ENCODE assay signal across 16 cellular contexts in genomic region chr14:77955816-77956796, GRCh38.
"Had no signal": no experiment of that assay in that cellular context is flagged by ENCODE, and none has a peak within 500 bp of the region (broad histone marks: within the 10 kb centered on the region; RNA-seq: fewer than 3 reads in every experiment).

No MANE protein-coding gene starts in this region.

- H3K27ac Mint-ChIP-seq: activated CD4-positive, alpha-beta memory T cell treated with anti-CD3 and anti-CD28 coated beads, Interleukin-2, amount 10 ng/mL, durations not matched to agents 7 days and 5 days; activated naive CD8-positive, alpha-beta T cell treated with anti-CD3 and anti-CD28 coated beads, Interleukin-2, amount 50 U/mL, for 24 hours; activated T-helper 1 cell treated with anti-CD3 and anti-CD28 coated beads, Interleukin-12 subunit alpha, Interleukin-12 subunit beta, Interleukin-2, Interleukin-4 antibody, amounts not matched to agents 30 ng/mL and 10 ng/mL and 1 ng/mL, durations not matched to agents 14 hours and 24 hours and 36 hours; natural killer cell treated with Interleukin-12 subunit alpha and Interleukin-12 subunit beta and Interleukin-15 and Interleukin-18, amount 100 ng/mL, for 72 hours; stimulated activated naive CD8-positive, alpha-beta T cell treated with anti-CD3 and anti-CD28 coated beads, Interleukin-15, amount 100 ng/mL, for 72 hours had no signal

- H3K27ac ChIP-seq: ascending aorta, esophagus squamous epithelium, left lung, ovary, thoracic aorta had no signal

- H3K4me1 ChIP-seq: ascending aorta, esophagus squamous epithelium, left lung had no signal

- H3K9me3 ChIP-seq: ascending aorta, esophagus squamous epithelium, ovary, thoracic aorta had no signal

- H3K36me3 ChIP-seq: ascending aorta, esophagus squamous epithelium, left lung, ovary, thoracic aorta had no signal

- H3K4me3 Mint-ChIP-seq: activated CD4-positive, alpha-beta memory T cell treated with anti-CD3 and anti-CD28 coated beads, Interleukin-2, amount 10 ng/mL, durations not matched to agents 7 days and 5 days; activated naive CD8-positive, alpha-beta T cell treated with anti-CD3 and anti-CD28 coated beads, Interleukin-2, amount 50 U/mL, for 24 hours; activated T-helper 1 cell treated with anti-CD3 and anti-CD28 coated beads, Interleukin-12 subunit alpha, Interleukin-12 subunit beta, Interleukin-2, Interleukin-4 antibody, amounts not matched to agents 30 ng/mL and 10 ng/mL and 1 ng/mL, durations not matched to agents 14 hours and 24 hours and 36 hours; natural killer cell treated with Interleukin-12 subunit alpha and Interleukin-12 subunit beta and Interleukin-15 and Interleukin-18, amount 100 ng/mL, for 72 hours; stimulated activated naive CD8-positive, alpha-beta T cell treated with anti-CD3 and anti-CD28 coated beads, Interleukin-15, amount 100 ng/mL, for 72 hours had no signal

- DNase-seq: activated CD4-positive, alpha-beta memory T cell treated with anti-CD3 and anti-CD28 coated beads, Interleukin-2, amount 10 ng/mL, durations not matched to agents 7 days and 5 days; activated CD8-positive, alpha-beta memory T cell treated with anti-CD3 and anti-CD28 coated beads, Interleukin-2, amount 50 U/mL, for 48 hours; activated naive CD4-positive, alpha-beta T cell treated with Interleukin-2 at 50 U/mL for 16 hours; activated naive CD8-positive, alpha-beta T cell treated with anti-CD3 and anti-CD28 coated beads, Interleukin-2, amount 50 U/mL, for 24 hours; esophagus squamous epithelium; foreskin fibroblast; left lung; ovary; stimulated activated CD4-positive, alpha-beta T cell treated with anti-CD3 and anti-CD28 coated beads, Interleukin-15, amount 100 ng/mL, for 24 hours; stimulated activated CD4-positive, alpha-beta T cell treated with anti-CD3 and anti-CD28 coated beads, Interleukin-4, amount 100 ng/mL, for 24 hours; stimulated activated naive CD8-positive, alpha-beta T cell treated with anti-CD3 and anti-CD28 coated beads, Interleukin-15, amount 100 ng/mL, for 72 hours; T-helper 9 cell had no signal

- H3K27me3 ChIP-seq: ascending aorta, ovary had no signal

- H3K4me3 ChIP-seq: ascending aorta, esophagus squamous epithelium, left lung, ovary, thoracic aorta had no signal

- ATAC-seq: activated naive CD8-positive, alpha-beta T cell treated with anti-CD3 and anti-CD28 coated beads, Interleukin-2, amount 50 U/mL, for 24 hours; left lung; natural killer cell treated with Interleukin-12 subunit alpha and Interleukin-12 subunit beta and Interleukin-15 and Interleukin-18, amount 100 ng/mL, for 72 hours; stimulated activated naive CD8-positive, alpha-beta T cell treated with anti-CD3 and anti-CD28 coated beads, Interleukin-15, amount 100 ng/mL, for 72 hours had no signal

- H3K36me3 Mint-ChIP-seq: natural killer cell treated with Interleukin-12 subunit alpha and Interleukin-12 subunit beta and Interleukin-15 and Interleukin-18, amount 100 ng/mL, for 72 hours had no signal

- H3K4me1 Mint-ChIP-seq: activated CD4-positive, alpha-beta memory T cell treated with anti-CD3 and anti-CD28 coated beads, Interleukin-2, amount 10 ng/mL, durations not matched to agents 7 days and 5 days; activated naive CD8-positive, alpha-beta T cell treated with anti-CD3 and anti-CD28 coated beads, Interleukin-2, amount 50 U/mL, for 24 hours; stimulated activated naive CD8-positive, alpha-beta T cell treated with anti-CD3 and anti-CD28 coated beads, Interleukin-15, amount 100 ng/mL, for 72 hours had no signal

- H3K9me3 Mint-ChIP-seq: activated CD4-positive, alpha-beta memory T cell treated with anti-CD3 and anti-CD28 coated beads, Interleukin-2, amount 10 ng/mL, durations not matched to agents 7 days and 5 days; activated T-helper 1 cell treated with anti-CD3 and anti-CD28 coated beads, Interleukin-12 subunit alpha, Interleukin-12 subunit beta, Interleukin-2, Interleukin-4 antibody, amounts not matched to agents 30 ng/mL and 10 ng/mL and 1 ng/mL, durations not matched to agents 14 hours and 24 hours and 36 hours; natural killer cell treated with Interleukin-12 subunit alpha and Interleukin-12 subunit beta and Interleukin-15 and Interleukin-18, amount 100 ng/mL, for 72 hours had no signal
